4 cellular contexts compared by ENCODE assay signal in the genomic region with DNA sequence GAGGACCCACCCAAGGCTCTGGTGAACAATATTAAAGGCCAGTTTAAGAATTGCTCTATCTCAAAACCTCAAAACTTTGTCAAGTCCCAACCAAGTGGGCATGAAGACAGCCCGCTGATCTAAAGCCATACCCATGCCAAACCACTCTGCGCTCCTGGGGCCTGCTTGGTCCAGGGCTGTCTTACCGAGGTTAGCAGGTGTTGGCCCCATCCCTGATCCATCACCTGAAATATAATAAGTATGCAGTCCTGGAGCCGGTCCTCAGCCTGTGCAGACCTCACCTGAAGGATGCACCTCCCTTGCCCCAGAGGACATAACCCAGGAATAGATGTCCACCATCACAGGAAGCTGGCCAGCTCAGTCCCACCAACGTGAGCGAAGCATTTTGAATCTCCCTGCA.
"Had no signal": no experiment of that assay in that cellular context is flagged by ENCODE, and none has a peak within 500 bp of the region (broad histone marks: within the 10 kb centered on the region; RNA-seq: fewer than 3 reads in every experiment).

No MANE protein-coding gene starts in this region.

- H3K4me3 ChIP-seq: K562 had no signal

- H3K27ac ChIP-seq: HL-60 had no signal

- DNase-seq: IMR-90 had no signal

- ATAC-seq: HepG2, K562 had no signal
